10 cellular contexts compared by ENCODE assay signal in the genomic region with DNA sequence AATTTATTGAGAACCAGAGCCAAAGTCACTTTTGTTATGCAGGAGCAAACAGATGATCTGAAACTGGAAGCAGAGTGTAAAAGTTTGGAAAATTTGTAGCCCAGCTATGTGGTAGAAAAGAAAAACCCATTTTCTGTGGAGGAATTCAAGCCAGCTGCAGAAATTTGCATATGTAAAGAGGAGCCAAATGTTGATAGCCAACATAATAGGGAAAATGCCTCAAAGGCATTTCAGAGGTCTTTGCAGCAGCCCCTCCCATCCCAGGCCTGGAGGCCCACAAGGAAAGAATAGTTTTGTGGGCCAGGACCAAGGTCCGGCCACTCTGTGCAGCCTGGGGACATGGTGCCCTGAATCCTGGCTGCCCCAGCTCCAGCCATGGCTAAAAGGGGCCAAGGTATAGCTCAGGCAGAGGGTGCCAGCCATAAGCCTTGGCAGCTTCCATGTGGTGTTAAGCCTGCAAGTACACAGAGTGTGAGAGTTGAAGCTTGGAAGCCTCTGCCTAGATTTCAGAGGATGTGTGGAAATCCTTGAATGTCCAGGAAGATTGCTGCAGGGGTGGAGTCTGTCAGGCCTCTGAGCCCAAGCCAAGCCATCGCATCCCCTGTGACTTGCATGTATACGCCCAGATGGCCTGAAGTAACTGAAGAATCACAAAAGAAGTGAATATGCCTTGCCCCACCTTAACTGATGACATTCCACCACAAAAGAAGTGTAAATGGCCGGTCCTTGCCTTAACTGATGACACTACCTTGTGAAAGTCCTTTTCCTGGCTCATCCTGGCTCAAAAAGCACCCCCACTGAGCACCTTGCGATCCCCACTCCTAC. TPM values are rescaled to one million over a fixed set of nuclear protein-coding genes. Genes with fewer than 3 reads are reported as not detected.
DNase-seq lines count a peak whose midpoint lies in the region; TF ChIP-seq lines count a peak whose summit lies in the region.
"Not testable (repeated sequence)": the region's sequence is repeated elsewhere in the genome, so short reads cannot be mapped to it uniquely, and the experiment has no call there.
"Had no signal": no experiment of that assay in that cellular context is flagged by ENCODE, and none has a peak within 500 bp of the region (broad histone marks: within the 10 kb centered on the region; RNA-seq: fewer than 3 reads in every experiment).

No MANE protein-coding gene starts in this region.

- not testable (repeated sequence) for H4K91ac ChIP-seq in H9 (ENCODE audit: insufficient read length, low read depth, low read length)

- H3K14ac ChIP-seq in H9 (ENCODE audit: insufficient read depth, low read length) = peak overlapping the region; percentile 78

- H3K27ac ChIP-seq in H9 (ENCODE audit: insufficient read length, low read depth, low read length) (peak overlapping the region; percentile 100), endodermal cell (ENCODE audit: low read depth, low read length) (peak overlapping the region; percentile 63), mesendoderm (ENCODE audit: low read depth, low read length) (peak overlapping the region; percentile 99)

- TF ChIP-seq CTCF in H9 (conservative IDR thresholded peaks at IDR 0.05); endodermal cell (conservative IDR thresholded peaks at IDR 0.05); glutamatergic neuron (IDR thresholded peaks at IDR 0.05; ENCODE audit: partially characterized antibody, unreplicated experiment): not testable (repeated sequence)

- peak overlapping the region; percentile 24 for H3K4me3 ChIP-seq in NT2/D1 (ENCODE audit: insufficient read length, low read depth)
- H3K4me3 ChIP-seq in endodermal cell (ENCODE audit: low read length) = peak overlapping the region; percentile 83
- peak overlapping the region; percentile 57 for H3K4me3 ChIP-seq in iPS-15b (ENCODE audit: low read depth, low read length)
- not testable (repeated sequence) for H3K4me3 ChIP-seq in mesendoderm (ENCODE audit: low read length)

- H2BK15ac ChIP-seq in H9 (ENCODE audit: low read depth, low read length) = not testable (repeated sequence)
- H2BK15ac ChIP-seq in mesendoderm (replicated peaks; ENCODE audit: low read depth) = peak overlapping the region; percentile 79

- H2BK5ac ChIP-seq in H9 (ENCODE audit: insufficient read length, low read length) (peak overlapping the region; percentile 79), mesendoderm (ENCODE audit: low read length) (peak overlapping the region; percentile 100)

- H4K5ac ChIP-seq in H9 (ENCODE audit: insufficient read length, low read depth, low read length) = not testable (repeated sequence)
- peak overlapping the region; percentile 3 for H4K5ac ChIP-seq in mesendoderm (ENCODE audit: low read length)

- H2BK120ac ChIP-seq in H9 (ENCODE audit: low read depth, low read length, poor library complexity, severe bottlenecking) = not testable (repeated sequence)
- H2BK120ac ChIP-seq in mesendoderm (ENCODE audit: low read depth, low read length) = peak overlapping the region; percentile 83

- H3K4me1 ChIP-seq in H9 (ENCODE audit: insufficient read depth, low read length) = peaks cover 12% of the 10 kb centered on the region; the same call in 1 of the 2 replicates
- not testable (repeated sequence) for H3K4me1 ChIP-seq in NT2/D1 (ENCODE audit: insufficient read depth, insufficient read length); endodermal cell (ENCODE audit: control insufficient read depth, insufficient read depth, low read length)
- H3K4me1 ChIP-seq in iPS-15b (ENCODE audit: control insufficient read depth, insufficient read depth, low read length) = peaks cover 21% of the 10 kb centered on the region
- peaks cover 16% of the 10 kb centered on the region for H3K4me1 ChIP-seq in mesendoderm (ENCODE audit: control insufficient read depth, low read depth, low read length)

- H3K18ac ChIP-seq in H9 (ENCODE audit: insufficient read length, low read depth, low read length) = peak overlapping the region; percentile 74
- H3K18ac ChIP-seq in mesendoderm (ENCODE audit: low read length) = peak overlapping the region; percentile 98

- peak; percentile 84 for DNase-seq in H9
- peak; percentile 58 for DNase-seq in NT2/D1 (ENCODE audit: low read depth, low spot score)
- DNase-seq in endodermal cell = peak; percentile 87
- DNase-seq in glutamatergic neuron = not testable (repeated sequence)
- peak; percentile 94 for DNase-seq in mesendoderm

- not testable (repeated sequence) for H3K4ac ChIP-seq in H9 (ENCODE audit: low read depth, low read length)
- peak overlapping the region; percentile 90 for H3K4ac ChIP-seq in mesendoderm (ENCODE audit: low read depth, low read length)

- not testable (repeated sequence) for H3K56ac ChIP-seq in H9 (ENCODE audit: insufficient read length, low read depth, low read length)
- peak overlapping the region; percentile 97 for H3K56ac ChIP-seq in mesendoderm (ENCODE audit: low read length)

- peak overlapping the region; percentile 76 for H3K9ac ChIP-seq in H9 (ENCODE audit: extremely low read depth, insufficient read length, low read length)
- H3K9ac ChIP-seq in NT2/D1 (ENCODE audit: insufficient read length, low read depth) = peak overlapping the region; percentile 56
- peak overlapping the region; percentile 85 for H3K9ac ChIP-seq in endodermal cell (ENCODE audit: extremely low read depth, low read length, poor library complexity, severe bottlenecking)
- H3K9ac ChIP-seq in iPS-15b (ENCODE audit: low read depth, low read length) = peak overlapping the region; percentile 97
- peak overlapping the region; percentile 85 for H3K9ac ChIP-seq in mesendoderm (ENCODE audit: low read length)

- H2BK12ac ChIP-seq in H9 (ENCODE audit: insufficient read length, low read depth, low read length) = peak overlapping the region; percentile 53

- not testable (repeated sequence) for H3K27me3 Mint-ChIP-seq in H9 (ENCODE audit: low read depth); endodermal cell (ENCODE audit: insufficient read depth); glutamatergic neuron (ENCODE audit: unreplicated experiment)

- not testable (repeated sequence) for H2AFZ ChIP-seq in H9 (ENCODE audit: low read length)

- not testable (repeated sequence) for H3K23ac ChIP-seq in H9 (ENCODE audit: insufficient read length, low read depth, low read length); mesendoderm (ENCODE audit: low read length)

- not testable (repeated sequence) for H4K20me1 ChIP-seq in H9 (ENCODE audit: control insufficient read depth, insufficient read depth, insufficient read length)

- H3T11ph ChIP-seq in H9 (ENCODE audit: low read length) = not testable (repeated sequence)

- H3K27me3 ChIP-seq in H9 (ENCODE audit: insufficient read depth, low read length); NT2/D1 (ENCODE audit: insufficient read depth, insufficient read length); endodermal cell (ENCODE audit: control insufficient read depth, insufficient read depth, low read length, poor library complexity, severe bottlenecking); iPS-15b (ENCODE audit: control insufficient read depth, insufficient read depth, low read length); mesendoderm (ENCODE audit: insufficient read depth, low read length, poor library complexity): not testable (repeated sequence)

- H3K4me2 ChIP-seq in H9 (ENCODE audit: insufficient read depth, insufficient read length, low read length) (peak overlapping the region; percentile 45), mesendoderm (ENCODE audit: low read length) (peak overlapping the region; percentile 49)

- not testable (repeated sequence) for H3K79me1 ChIP-seq in H9 (ENCODE audit: insufficient read depth, low read depth, low read length, poor library complexity, severe bottlenecking); mesendoderm (ENCODE audit: low read length)

- not testable (repeated sequence) for H3K23me2 ChIP-seq in H9 (ENCODE audit: insufficient read length, low read depth, low read length, poor library complexity, severe bottlenecking)

- H4K8ac ChIP-seq in H9 (replicated peaks; ENCODE audit: insufficient read length, low read depth, low read length); mesendoderm (ENCODE audit: low read depth, low read length): not testable (repeated sequence)

- H3K4me1 Mint-ChIP-seq in H9 (peaks cover 46 to 66% of the 10 kb centered on the region in 2 experiments), endodermal cell (peaks cover 51% of the 10 kb centered on the region)
- H3K4me1 Mint-ChIP-seq in glutamatergic neuron (ENCODE audit: low read depth, unreplicated experiment) = not testable (repeated sequence)

- H3K27ac Mint-ChIP-seq in H9 (peak overlapping the region; percentile 98 to 99 (median 98)), endodermal cell (peak overlapping the region; percentile 97)
- not testable (repeated sequence) for H3K27ac Mint-ChIP-seq in glutamatergic neuron (ENCODE audit: unreplicated experiment)

- not testable (repeated sequence) for H3K36me3 ChIP-seq in NT2/D1 (ENCODE audit: insufficient read depth, insufficient read length, low read length); endodermal cell (ENCODE audit: control insufficient read depth, insufficient read depth, low read length); iPS-15b (ENCODE audit: control insufficient read depth, insufficient read depth, low read length); mesendoderm (ENCODE audit: control insufficient read depth, insufficient read depth, low read length)

- H3K9me3 ChIP-seq in H9 (ENCODE audit: control insufficient read depth, low read depth, low read length); endodermal cell (ENCODE audit: control insufficient read depth, low read length); iPS-15b (ENCODE audit: control insufficient read depth, insufficient read depth, low read length): not testable (repeated sequence)
- H3K9me3 ChIP-seq in NT2/D1 (ENCODE audit: insufficient read depth, low read length) = peaks cover 10% of the 10 kb centered on the region; the same call in 1 of the 2 replicates

- not testable (repeated sequence) for H2BK20ac ChIP-seq in H9 (ENCODE audit: low read depth, low read length, poor library complexity, severe bottlenecking)

- H2AK5ac ChIP-seq in H9 (ENCODE audit: insufficient read length, low read length); mesendoderm (ENCODE audit: low read length): not testable (repeated sequence)

- WGBS in H9 (ENCODE audit: extremely low coverage, insufficient read length, low lambda C conversion rate) = no CpG with 5 or more reads among the region's 5 CpGs
- WGBS in endodermal cell (ENCODE audit: insufficient coverage in 1 of 2, insufficient read length in 1 of 2), 2 experiments = 11 to 14% methylated on average over 3 to 5 of the region's 5 CpGs
- no CpG with 5 or more reads among the region's 5 CpGs for WGBS in mesendoderm (ENCODE audit: extremely low coverage, insufficient coverage, low lambda C conversion rate)

- H3K36me3 Mint-ChIP-seq in H9 (ENCODE audit: insufficient read depth in 1 of 3, low read depth in 3 of 3) (peaks cover 39 to 46% (median 39%) of the 10 kb centered on the region in 3 experiments), endodermal cell (ENCODE audit: low read depth) (peaks cover 37% of the 10 kb centered on the region)
- H3K36me3 Mint-ChIP-seq in glutamatergic neuron (ENCODE audit: unreplicated experiment) = not testable (repeated sequence)

- H3K9me3 Mint-ChIP-seq in H9 = peaks cover 0 to 13% of the 10 kb centered on the region in 2 experiments; a peak in 3 of 5 replicates
- H3K9me3 Mint-ChIP-seq in endodermal cell; glutamatergic neuron (ENCODE audit: unreplicated experiment): not testable (repeated sequence)

- not testable (repeated sequence) for H3K79me2 ChIP-seq in H9 (ENCODE audit: insufficient read depth, low read length)
- peaks cover 10% of the 10 kb centered on the region for H3K79me2 ChIP-seq in mesendoderm (ENCODE audit: control insufficient read depth, insufficient read depth, low read length)

- peak overlapping the region; percentile 97 to 98 for H3K4me3 Mint-ChIP-seq in H9
- H3K4me3 Mint-ChIP-seq in endodermal cell = peak overlapping the region; percentile 91
- H3K4me3 Mint-ChIP-seq in glutamatergic neuron (ENCODE audit: unreplicated experiment) = peak overlapping the region; percentile 69

RNA-seq across cellular contexts. Expression of a gene that starts 52.7 kb away (rescaled TPM):
- 40.1 and 41.9 TPM in 2 replicates for total RNA-seq in H9 (2021)
- 10 to 100 TPM; 49.7 to 56.6 TPM for total RNA-seq in endodermal cell
- polyA plus RNA-seq in endodermal cell (2013, experiment 1 of 2) = 9.0 TPM
- polyA plus RNA-seq in endodermal cell (2013, experiment 2 of 2) = 7.9 TPM
- total RNA-seq in glutamatergic neuron (ENCODE audit: unreplicated experiment) = 3.7 TPM
- 10.9 TPM for polyA plus RNA-seq in mesendoderm (2013, experiment 1 of 2)
- polyA plus RNA-seq in mesendoderm (2013, experiment 2 of 2) = 11.2 TPM
- total RNA-seq: CD4-positive, alpha-beta memory T cell had no signal
- polyA plus RNA-seq: CD4-positive, alpha-beta memory T cell; IgD-negative memory B cell had no signal

RNA-seq across cellular contexts. Expression of a gene that starts 58.4 kb away (rescaled TPM):
- total RNA-seq in H9 (2021) (16.5 and 18.1 TPM in 2 replicates), endodermal cell (10 to 100 TPM; 19.0 to 27.7 TPM), glutamatergic neuron (ENCODE audit: unreplicated experiment) (not detected)
- 1.6 TPM for polyA plus RNA-seq in endodermal cell (2013, experiment 1 of 2)
- polyA plus RNA-seq in endodermal cell (2013, experiment 2 of 2) = 2.4 TPM
- 4.7 TPM for polyA plus RNA-seq in mesendoderm (2013, experiment 1 of 2)
- polyA plus RNA-seq in mesendoderm (2013, experiment 2 of 2) = 4.3 TPM
- total RNA-seq: CD4-positive, alpha-beta memory T cell had no signal
- polyA plus RNA-seq: A549; AG04450; CD4-positive, alpha-beta memory T cell; IgD-negative memory B cell had no signal

Comparison
In these comparisons a context has a peak if more than half of its experiments do, and no peak if none do; other contexts are left out.
1. RNA of a gene that starts 58.4 kb away (total RNA-seq): 19.0 to 27.7 TPM in endodermal cell and 16.5 to 18.1 TPM in H9; not detected in glutamatergic neuron (single experiment); every median in the first group is over 10 times any median in the second.
2. Peak in every context shown above with its lines, with median percentiles within 50 percentile points of each other: H3K27ac ChIP-seq, H3K9ac ChIP-seq and H3K4me3 Mint-ChIP-seq.